ENCODE assay signal across 20 cellular contexts in genomic region chr2:54120950-54121349, GRCh38.
"Had no signal": no experiment of that assay in that cellular context is flagged by ENCODE, and none has a peak within 500 bp of the region (broad histone marks: within the 10 kb centered on the region; RNA-seq: fewer than 3 reads in every experiment).

No MANE protein-coding gene starts in this region.

- H3K36me3 ChIP-seq: ovary, thyroid gland, upper lobe of right lung, vagina had no signal

- H3K27ac Mint-ChIP-seq: dendritic cell treated with granulocyte-macrophage colony-stimulating factor and Interleukin-4, amounts not matched to agents 40 ng/mL and 50 ng/mL, for 4 days; effector memory CD8-positive, alpha-beta T cell; natural killer cell; stimulated activated effector memory CD8-positive, alpha-beta T cell treated with anti-CD3 and anti-CD28 coated beads, Interleukin-12 subunit alpha, Interleukin-12 subunit beta, amount 100 ng/mL, for 72 hours had no signal

- DNase-seq: effector memory CD8-positive, alpha-beta T cell; foreskin keratinocyte; head of caudate nucleus; hippocampal formation; left colon; natural killer cell; nucleus accumbens; ovary; right cardiac atrium; stimulated activated CD4-positive, alpha-beta T cell treated with anti-CD3 and anti-CD28 coated beads, Interleukin-4, amount 100 ng/mL, for 1 hour; stimulated activated CD8-positive, alpha-beta memory T cell treated with anti-CD3 and anti-CD28 coated beads, Interleukin-4, amount 100 ng/mL, for 48 hours; stimulated activated naive CD8-positive, alpha-beta T cell treated with anti-CD3 and anti-CD28 coated beads, Interleukin-15, Interleukin-2, amounts not matched to agents 100 U/mL and 50 U/mL, for 24 hours; thyroid gland; upper lobe of right lung had no signal

- H3K27me3 Mint-ChIP-seq: dendritic cell treated with granulocyte-macrophage colony-stimulating factor and Interleukin-4, amounts not matched to agents 40 ng/mL and 50 ng/mL, for 4 days; effector memory CD8-positive, alpha-beta T cell had no signal

- H3K27ac ChIP-seq: foreskin keratinocyte, ovary, suprapubic skin, thyroid gland, upper lobe of right lung, vagina had no signal

- H3K4me1 ChIP-seq: thyroid gland, upper lobe of right lung had no signal

- H3K4me3 ChIP-seq: ovary, suprapubic skin, thyroid gland, upper lobe of right lung, vagina had no signal

- FAIRE-seq: colon had no signal

- ATAC-seq: effector memory CD8-positive, alpha-beta T cell; foreskin keratinocyte; left colon; natural killer cell; right cardiac atrium; stimulated activated effector memory CD8-positive, alpha-beta T cell treated with anti-CD3 and anti-CD28 coated beads, Interleukin-12 subunit alpha, Interleukin-12 subunit beta, amount 100 ng/mL, for 72 hours; stimulated activated naive CD8-positive, alpha-beta T cell treated with anti-CD3 and anti-CD28 coated beads, Interleukin-15, Interleukin-2, amounts not matched to agents 100 U/mL and 50 U/mL, for 24 hours; upper lobe of right lung had no signal

- H3K9me3 ChIP-seq: thyroid gland, upper lobe of right lung, vagina had no signal

- H3K27me3 ChIP-seq: foreskin keratinocyte, ovary, suprapubic skin, thyroid gland, upper lobe of right lung, vagina had no signal

- H3K4me3 Mint-ChIP-seq: dendritic cell treated with granulocyte-macrophage colony-stimulating factor and Interleukin-4, amounts not matched to agents 40 ng/mL and 50 ng/mL, for 4 days; effector memory CD8-positive, alpha-beta T cell; natural killer cell; neural crest cell; stimulated activated effector memory CD8-positive, alpha-beta T cell treated with anti-CD3 and anti-CD28 coated beads, Interleukin-12 subunit alpha, Interleukin-12 subunit beta, amount 100 ng/mL, for 72 hours had no signal
